23 cellular contexts compared by ENCODE assay signal in the genomic region with DNA sequence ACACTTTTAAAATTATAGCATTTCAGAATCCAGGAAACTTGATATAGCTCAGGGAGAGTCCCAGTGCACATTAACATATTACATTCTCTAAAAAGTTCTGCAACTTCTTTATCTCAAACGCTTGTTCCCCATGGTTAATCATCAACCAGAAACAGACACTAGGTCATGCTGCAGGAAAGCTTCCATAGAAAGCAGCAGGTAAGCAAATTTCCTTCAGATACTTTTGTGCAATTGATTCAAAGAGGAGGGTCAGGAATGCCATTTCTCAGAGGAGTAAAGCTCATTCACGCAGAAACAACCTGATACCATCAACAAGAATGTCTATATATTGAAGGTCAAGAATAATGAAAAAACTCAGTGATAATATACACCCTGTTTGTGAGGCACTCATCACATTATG.
DNase-seq lines count a peak whose midpoint lies in the region; FAIRE-seq and TF ChIP-seq lines count a peak whose summit lies in the region.
"Had no signal": no experiment of that assay in that cellular context is flagged by ENCODE, and none has a peak within 500 bp of the region (broad histone marks: within the 10 kb centered on the region; RNA-seq: fewer than 3 reads in every experiment).

No MANE protein-coding gene starts in this region.

- peaks cover 2% of the 10 kb centered on the region for H3K27me3 Mint-ChIP-seq in activated CD4-positive, alpha-beta T cell treated with anti-CD3 and anti-CD28 coated beads, Interleukin-2, amount 10 ng/mL, durations not matched to agents 24 days and 14 days

- 7 to 47% (median 11%) methylated on average over 2 of the region's 2 CpGs for WGBS in small intestine, 3 donors

- H3K27me3 ChIP-seq in small intestine (ENCODE audit: control insufficient read depth in 2 of 2, insufficient read depth in 2 of 2, low read length in 2 of 2), result peaks cover 0 to 2% of the 10 kb centered on the region in 2 donors
- H3K27me3 ChIP-seq in A673 (replicated peaks; ENCODE audit: insufficient read depth, low read depth, low read length, poor library complexity), result no peaks in the 10 kb centered on the region
- H3K27me3 ChIP-seq: esophagus muscularis mucosa, heart left ventricle, upper lobe of left lung had no signal

- no peaks in the 10 kb centered on the region for H3K36me3 ChIP-seq in small intestine (ENCODE audit: control insufficient read depth in 2 of 2, insufficient read depth in 2 of 2, low read length in 2 of 2)
- H3K36me3 ChIP-seq in A673 (ENCODE audit: insufficient read depth, low read length, poor library complexity, severe bottlenecking), result no peaks in the 10 kb centered on the region
- H3K36me3 ChIP-seq: esophagus muscularis mucosa, heart left ventricle, upper lobe of left lung had no signal

- peaks cover 51% of the 10 kb centered on the region for H3K4me1 Mint-ChIP-seq in activated CD4-positive, alpha-beta T cell treated with anti-CD3 and anti-CD28 coated beads, Interleukin-2, amount 10 ng/mL, durations not matched to agents 24 days and 14 days

- no TSS peak for BruUV-seq in A673 (replicated peaks; lab: Mats Ljungman, UMichigan)

- no peak overlapping the region for H3K27ac Mint-ChIP-seq in activated CD4-positive, alpha-beta T cell treated with anti-CD3 and anti-CD28 coated beads, Interleukin-2, amount 10 ng/mL, durations not matched to agents 24 days and 14 days

- intact Hi-C loops in activated CD4-positive, alpha-beta T cell treated with anti-CD3 and anti-CD28 coated beads, Interleukin-2, amount 10 ng/mL, durations not matched to agents 24 days and 14 days (cut with micrococcal nuclease), result loop anchor here (2.0 to 5.0 kb wide), 2 partner anchors 27 to 113 kb away; no protein-coding TSS in a partner anchor
- intact Hi-C loops in A673 (cut with micrococcal nuclease; ENCODE audit: unreplicated experiment), result no loop called here

- POLR2A ChIA-PET in A673 (lab: Charles Lee; ENCODE audit: low non-redundant PET), result no interaction called here

- no peaks in the 10 kb centered on the region for H3K9me3 ChIP-seq in small intestine (ENCODE audit: control insufficient read depth, low read depth)
- H3K9me3 ChIP-seq in A673 (ENCODE audit: low read depth, low read length, poor library complexity, severe bottlenecking), result no peaks in the 10 kb centered on the region
- H3K9me3 ChIP-seq: esophagus muscularis mucosa, heart left ventricle, upper lobe of left lung had no signal

- TF ChIP-seq CTCF in A673 (conservative IDR thresholded peaks at IDR 0.05; ENCODE audit: low read depth, low read length), result no peak

- H3K4me3 Mint-ChIP-seq in activated CD4-positive, alpha-beta T cell treated with anti-CD3 and anti-CD28 coated beads, Interleukin-2, amount 10 ng/mL, durations not matched to agents 24 days and 14 days, result peak overlapping the region; percentile 15

- H3K36me3 Mint-ChIP-seq in activated CD4-positive, alpha-beta T cell treated with anti-CD3 and anti-CD28 coated beads, Interleukin-2, amount 10 ng/mL, durations not matched to agents 24 days and 14 days (ENCODE audit: low read depth), result no peaks in the 10 kb centered on the region

- peak overlapping the region; percentile 62 to 90 for H3K27ac ChIP-seq in small intestine (ENCODE audit: low read depth in 1 of 2, low read length in 1 of 2)
- H3K27ac ChIP-seq in A673 (ENCODE audit: low read depth, low read length, poor library complexity, severe bottlenecking), result no peak overlapping the region
- H3K27ac ChIP-seq: esophagus muscularis mucosa, upper lobe of left lung had no signal

- H3K4me1 ChIP-seq in small intestine (ENCODE audit: control insufficient read depth in 2 of 2, insufficient read depth in 1 of 2, low read depth in 1 of 2, low read length in 1 of 2) (peaks cover 3 to 15% of the 10 kb centered on the region in 2 donors), A673 (ENCODE audit: insufficient read depth, low read length, poor library complexity, severe bottlenecking) (peaks cover 37% of the 10 kb centered on the region)

- no peak for DNase-seq in activated CD4-positive, alpha-beta T cell treated with anti-CD3 and anti-CD28 coated beads, Interleukin-2, amount 10 ng/mL, durations not matched to agents 24 days and 14 days
- no peak for DNase-seq in activated CD4-positive, alpha-beta T cell treated with anti-CD3 and anti-CD28 coated beads for 4 hours
- DNase-seq in NCI-H526 (lab: John Stamatoyannopoulos, UW) (peak; percentile 50 to 61), glomerular visceral epithelial cell (ENCODE audit: extremely low spot score) (peak; percentile 26), small intestine (peak; percentile 92), GOT3 (lab: John Stamatoyannopoulos, UW) (no peak), A172 (ENCODE audit: low spot score) (no peak), A673 (ENCODE audit: low spot score) (no peak)
- DNase-seq: 8988T, aorta, Calu3, cortex of kidney, GF-D8, HCEC 1CT, heart left ventricle, left ventricle myocardium superior, NCI-H1930, NCI-H82, nephron progenitor cell, right cardiac atrium, upper lobe of left lung had no signal

- CTCF ChIA-PET in A673 (lab: Charles Lee), result no interaction called here

- H3K9me3 Mint-ChIP-seq in activated CD4-positive, alpha-beta T cell treated with anti-CD3 and anti-CD28 coated beads, Interleukin-2, amount 10 ng/mL, durations not matched to agents 24 days and 14 days, result no peaks in the 10 kb centered on the region
- H3K9me3 Mint-ChIP-seq: activated T-helper 1 cell treated with anti-CD3 and anti-CD28 coated beads, Interleukin-12 subunit alpha, Interleukin-12 subunit beta, Interleukin-2, Interleukin-4 antibody, amounts not matched to agents 30 ng/mL and 10 ng/mL and 1 ng/mL, durations not matched to agents 14 hours and 24 hours and 36 hours had no signal

- H3K4me3 ChIP-seq in small intestine (ENCODE audit: low read depth in 1 of 2, low read length in 2 of 2), result no peak overlapping the region
- no peak overlapping the region for H3K4me3 ChIP-seq in A673 (ENCODE audit: low read depth, low read length, poor library complexity, severe bottlenecking)
- H3K4me3 ChIP-seq: esophagus muscularis mucosa, heart left ventricle, upper lobe of left lung had no signal

- FAIRE-seq in small intestine (lab: Jason Lieb, UNC), result no peak

Comparison
In these comparisons a context has a peak if more than half of its experiments do, and no peak if none do; other contexts are left out.
1. DNase-seq: peak in NCI-H526 (2 of 2), glomerular visceral epithelial cell (single experiment) and small intestine (single experiment); none in activated CD4-positive, alpha-beta T cell treated with anti-CD3 and anti-CD28 coated beads, Interleukin-2, amount 10 ng/mL, durations not matched to agents 24 days and 14 days (single experiment), activated CD4-positive, alpha-beta T cell treated with anti-CD3 and anti-CD28 coated beads for 4 hours (0 of 2), GOT3 (single experiment), A172 (single experiment) and A673 (single experiment).